13 cellular contexts compared by ENCODE assay signal in the genomic region with DNA sequence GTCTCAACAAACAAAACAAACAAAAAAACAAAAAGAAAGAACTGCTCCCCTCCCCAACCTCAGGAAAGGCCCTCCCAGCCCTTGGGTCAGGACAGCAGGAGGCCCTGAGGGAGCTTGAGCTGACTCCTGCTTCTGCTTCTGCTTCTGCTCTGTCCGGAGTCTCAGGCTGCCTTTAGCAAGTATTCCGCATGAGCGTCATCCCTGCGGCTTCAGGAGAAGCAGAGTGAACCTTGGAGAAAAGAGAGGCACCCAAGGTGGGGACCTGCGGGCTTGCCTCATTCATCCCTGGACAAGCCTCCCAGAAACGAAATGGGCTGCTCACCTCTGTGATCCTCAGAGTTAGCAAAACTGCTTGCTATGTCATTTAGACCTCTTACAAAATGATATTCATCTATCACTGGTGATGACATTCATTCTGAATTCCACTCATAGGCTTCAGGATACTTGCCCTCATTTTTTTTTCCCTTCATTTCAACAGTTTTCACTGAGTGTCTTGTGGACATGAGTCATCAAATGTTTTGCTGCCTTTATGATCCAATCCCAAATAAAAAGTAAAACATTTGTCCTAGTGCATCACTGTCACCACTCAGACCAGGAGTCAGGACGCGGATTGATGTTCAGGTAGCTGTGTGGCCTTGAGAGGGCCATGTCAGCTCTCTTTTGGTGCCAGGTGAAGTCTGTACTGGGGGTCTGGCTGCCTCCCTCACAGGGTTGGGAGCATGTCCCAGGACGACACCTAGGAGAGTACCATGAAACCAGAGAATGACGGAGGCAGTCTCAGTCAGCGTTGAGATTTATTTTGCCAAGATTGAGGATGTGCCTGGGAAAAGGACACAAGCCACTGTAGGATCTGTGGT. TPM values are rescaled to one million over a fixed set of nuclear protein-coding genes. Genes with fewer than 3 reads are reported as not detected.
DNase-seq lines count a peak whose midpoint lies in the region; ATAC-seq and TF ChIP-seq lines count a peak whose summit lies in the region.
"Had no signal": no experiment of that assay in that cellular context is flagged by ENCODE, and none has a peak within 500 bp of the region (broad histone marks: within the 10 kb centered on the region; RNA-seq: fewer than 3 reads in every experiment).

No MANE protein-coding gene starts in this region.

- ATAC-seq in activated CD8-positive, alpha-beta memory T cell treated with anti-CD3 and anti-CD28 coated beads, Interleukin-2, amount 10 ng/mL, durations not matched to agents 7 days and 5 days = no peak
- ATAC-seq in GM18909 (IDR thresholded peaks at IDR 0.05; ENCODE audit: poor library complexity, unreplicated experiment) = no peak
- ATAC-seq: activated CD4-positive, alpha-beta T cell treated with anti-CD3 and anti-CD28 coated beads for 36 hours had no signal

- H3K36me3 ChIP-seq in mesenchymal stem cell (ENCODE audit: control insufficient read depth in 1 of 2, insufficient read depth in 2 of 2, low read depth in 1 of 2, low read length in 2 of 2) = peaks cover 25 to 45% of the 10 kb centered on the region in 2 experiments
- peaks cover 0 to 14% of the 10 kb centered on the region in 2 donors for H3K36me3 ChIP-seq in vagina
- no peaks in the 10 kb centered on the region for H3K36me3 ChIP-seq in hepatocyte (replicated peaks; ENCODE audit: insufficient read depth, low read depth)

- peaks cover 5% of the 10 kb centered on the region for H3K4me1 Mint-ChIP-seq in activated CD8-positive, alpha-beta memory T cell treated with anti-CD3 and anti-CD28 coated beads, Interleukin-2, amount 10 ng/mL, durations not matched to agents 7 days and 5 days
- peaks cover 17% of the 10 kb centered on the region for H3K4me1 Mint-ChIP-seq in chondrocyte (ENCODE audit: low read depth)
- H3K4me1 Mint-ChIP-seq: activated CD4-positive, alpha-beta T cell treated with anti-CD3 and anti-CD28 coated beads for 36 hours had no signal

- H2AFZ ChIP-seq in mesenchymal stem cell (ENCODE audit: low read depth, low read length) (no peak overlapping the region), hepatocyte (no peak overlapping the region)

- H3K27me3 ChIP-seq in mesenchymal stem cell (ENCODE audit: control insufficient read depth in 1 of 2, insufficient read depth in 1 of 2, low read length in 2 of 2) (no peaks in the 10 kb centered on the region), vagina (no peaks in the 10 kb centered on the region), hepatocyte (no peaks in the 10 kb centered on the region)
- H3K27me3 ChIP-seq: tibial artery had no signal

- H3K27ac Mint-ChIP-seq in activated CD8-positive, alpha-beta memory T cell treated with anti-CD3 and anti-CD28 coated beads, Interleukin-2, amount 10 ng/mL, durations not matched to agents 7 days and 5 days = no peak overlapping the region
- H3K27ac Mint-ChIP-seq in chondrocyte (ENCODE audit: unreplicated experiment) = peak overlapping the region; percentile 91
- H3K27ac Mint-ChIP-seq: activated CD4-positive, alpha-beta T cell treated with anti-CD3 and anti-CD28 coated beads for 36 hours had no signal

- no peaks in the 10 kb centered on the region for H3K79me2 ChIP-seq in hepatocyte

- no peak overlapping the region for H2BK120ac ChIP-seq in mesenchymal stem cell (ENCODE audit: low read depth, low read length)

- H3K23ac ChIP-seq in mesenchymal stem cell (ENCODE audit: low read length in 2 of 2) = no peak overlapping the region

- WGBS in mesenchymal stem cell = 93% methylated on average over 11 of the region's 11 CpGs
- 88% methylated on average over 11 of the region's 11 CpGs for WGBS in hepatocyte (ENCODE audit: low lambda C conversion rate, missing lambda C conversion rate)

- peak overlapping the region; percentile 2 for H3K27ac ChIP-seq in mesenchymal stem cell (ENCODE audit: low read length, poor library complexity, severe bottlenecking)
- peak overlapping the region; percentile 78 for H3K27ac ChIP-seq in vagina
- H3K27ac ChIP-seq in hepatocyte = no peak overlapping the region
- H3K27ac ChIP-seq: tibial artery had no signal

- H3K4me3 ChIP-seq in mesenchymal stem cell (ENCODE audit: insufficient read depth in 1 of 2, low read depth in 1 of 2, low read length in 2 of 2) (no peak overlapping the region), vagina (no peak overlapping the region), hepatocyte (no peak overlapping the region)
- H3K4me3 ChIP-seq: tibial artery had no signal

- CTCF ChIA-PET in activated CD8-positive, alpha-beta memory T cell treated with anti-CD3 and anti-CD28 coated beads, Interleukin-2, amount 10 ng/mL, durations not matched to agents 7 days and 5 days (lab: Charles Lee) = interaction anchor here (9.9 kb wide), 1 partner anchor 94 kb away, joined by 120 read pairs; no protein-coding TSS in a partner anchor

- no peak overlapping the region for H3K4me3 Mint-ChIP-seq in activated CD8-positive, alpha-beta memory T cell treated with anti-CD3 and anti-CD28 coated beads, Interleukin-2, amount 10 ng/mL, durations not matched to agents 7 days and 5 days
- H3K4me3 Mint-ChIP-seq in chondrocyte (ENCODE audit: unreplicated experiment) = no peak overlapping the region
- H3K4me3 Mint-ChIP-seq: activated CD4-positive, alpha-beta T cell treated with anti-CD3 and anti-CD28 coated beads for 36 hours; brain had no signal

- H3K4me2 ChIP-seq in mesenchymal stem cell (ENCODE audit: low read length, poor library complexity, severe bottlenecking) (no peak overlapping the region), hepatocyte (no peak overlapping the region)

- no peak overlapping the region for H4K91ac ChIP-seq in mesenchymal stem cell (ENCODE audit: low read length)

- no peaks in the 10 kb centered on the region for H3K9me3 Mint-ChIP-seq in activated CD8-positive, alpha-beta memory T cell treated with anti-CD3 and anti-CD28 coated beads, Interleukin-2, amount 10 ng/mL, durations not matched to agents 7 days and 5 days (ENCODE audit: low read depth)
- H3K9me3 Mint-ChIP-seq in chondrocyte (ENCODE audit: low read depth) = no peaks in the 10 kb centered on the region
- H3K9me3 Mint-ChIP-seq: brain had no signal

- H3K4me1 ChIP-seq in mesenchymal stem cell (ENCODE audit: control insufficient read depth, insufficient read depth, low read depth, low read length) = peaks cover 11% of the 10 kb centered on the region
- H3K4me1 ChIP-seq in vagina = peaks cover 60% of the 10 kb centered on the region
- no peaks in the 10 kb centered on the region for H3K4me1 ChIP-seq in hepatocyte (ENCODE audit: insufficient read depth)

- peak overlapping the region; percentile 74 for H3K9ac ChIP-seq in mesenchymal stem cell (ENCODE audit: low read length)

- H3K14ac ChIP-seq in mesenchymal stem cell (ENCODE audit: low read length in 2 of 2) = no peak overlapping the region

- no peak for TF ChIP-seq POLR2A in vagina (IDR thresholded peaks at IDR 0.05)

- H3K9me3 ChIP-seq in mesenchymal stem cell (ENCODE audit: control insufficient read depth, low read length) (no peaks in the 10 kb centered on the region), vagina (no peaks in the 10 kb centered on the region), hepatocyte (ENCODE audit: low read depth) (no peaks in the 10 kb centered on the region)
- H3K9me3 ChIP-seq: tibial artery had no signal

- H3K36me3 Mint-ChIP-seq in activated CD8-positive, alpha-beta memory T cell treated with anti-CD3 and anti-CD28 coated beads, Interleukin-2, amount 10 ng/mL, durations not matched to agents 7 days and 5 days = no peaks in the 10 kb centered on the region
- peaks cover 1% of the 10 kb centered on the region for H3K36me3 Mint-ChIP-seq in chondrocyte (ENCODE audit: low read depth)
- H3K36me3 Mint-ChIP-seq: brain had no signal

- no peak overlapping the region for H2BK5ac ChIP-seq in mesenchymal stem cell (ENCODE audit: low read depth, low read length, poor library complexity, severe bottlenecking)

- H3K79me1 ChIP-seq in mesenchymal stem cell (replicated peaks; ENCODE audit: low read length, poor library complexity, severe bottlenecking) = no peaks in the 10 kb centered on the region

- H2BK12ac ChIP-seq in mesenchymal stem cell (ENCODE audit: low read length in 2 of 2) = peak overlapping the region in 1 of 2 experiments; percentile 70

- TF ChIP-seq CTCF in chondrocyte (IDR thresholded peaks at IDR 0.05) (no peak), vagina (IDR thresholded peaks at IDR 0.05) (no peak), hepatocyte (IDR thresholded peaks at IDR 0.05; ENCODE audit: poor library complexity) (no peak)

- DNase-seq in activated CD8-positive, alpha-beta memory T cell treated with anti-CD3 and anti-CD28 coated beads, Interleukin-2, amount 10 ng/mL, durations not matched to agents 7 days and 5 days = peak; percentile 33
- DNase-seq in activated CD8-positive, alpha-beta memory T cell treated with anti-CD3 and anti-CD28 coated beads, Interleukin-2, amount 50 U/mL, for 48 hours = no peak
- DNase-seq in chondrocyte (ENCODE audit: low spot score) = no peak
- DNase-seq in mesenchymal stem cell = peak; percentile 60
- peak in 1 of 2 donors; percentile 89 for DNase-seq in vagina (ENCODE audit: extremely low spot score in 2 of 2)
- no peak for DNase-seq in NCI-H526 treated with DMSO at 0.1 percent for 48 hours (lab: John Stamatoyannopoulos, UW)
- no peak for DNase-seq in hepatocyte (ENCODE audit: low spot score)
- DNase-seq: 8988T; activated CD4-positive, alpha-beta T cell treated with anti-CD3 and anti-CD28 coated beads for 36 hours; DMS79 treated with DMSO at 0.1 percent for 48 hours had no signal

- H4K8ac ChIP-seq in mesenchymal stem cell (ENCODE audit: low read length) = no peak overlapping the region

- H3K18ac ChIP-seq in mesenchymal stem cell (ENCODE audit: low read depth in 1 of 2, low read length in 2 of 2) = no peak overlapping the region

- peak overlapping the region; percentile 46 for H2AK5ac ChIP-seq in mesenchymal stem cell (ENCODE audit: low read length, severe bottlenecking)

- no peak overlapping the region for H2BK15ac ChIP-seq in mesenchymal stem cell (ENCODE audit: low read depth, poor library complexity, severe bottlenecking)

- peaks cover 5% of the 10 kb centered on the region for H3K27me3 Mint-ChIP-seq in activated CD8-positive, alpha-beta memory T cell treated with anti-CD3 and anti-CD28 coated beads, Interleukin-2, amount 10 ng/mL, durations not matched to agents 7 days and 5 days
- no peaks in the 10 kb centered on the region for H3K27me3 Mint-ChIP-seq in chondrocyte (ENCODE audit: low read depth)

- no peak overlapping the region for H3K4ac ChIP-seq in mesenchymal stem cell (ENCODE audit: low read depth in 1 of 2, low read length in 2 of 2)

- H3K9me2 ChIP-seq in hepatocyte (replicated peaks; ENCODE audit: insufficient read depth) = no peaks in the 10 kb centered on the region

- intact Hi-C loops in vagina (cut with DNase I) = no loop called here

- no peaks in the 10 kb centered on the region for H4K20me1 ChIP-seq in hepatocyte (ENCODE audit: insufficient read depth, poor library complexity, severe bottlenecking)

RNA-seq across cellular contexts. Expression of a gene that starts 51.7 kb away (rescaled TPM):
- total RNA-seq in activated CD8-positive, alpha-beta memory T cell treated with anti-CD3 and anti-CD28 coated beads, Interleukin-2, amount 10 ng/mL, durations not matched to agents 7 days and 5 days = 10 to 100 TPM; 14.1 to 19.1 TPM
- total RNA-seq in chondrocyte (10.8 to 25.1 TPM (median 10.9 TPM) in 3 replicates), vagina (128 TPM), hepatocyte (72.4 and 75.6 TPM in 2 replicates)
- 12.3 TPM for polyA plus RNA-seq in mesenchymal stem cell (2013, experiment 1 of 2)
- 12.2 TPM for polyA plus RNA-seq in mesenchymal stem cell (2013, experiment 2 of 2)
- polyA plus RNA-seq in hepatocyte = 116 and 130 TPM in 2 replicates

Comparison
In these comparisons a context has a peak if more than half of its experiments do, and no peak if none do; other contexts are left out.
1. DNase-seq: peak in activated CD8-positive, alpha-beta memory T cell treated with anti-CD3 and anti-CD28 coated beads, Interleukin-2, amount 10 ng/mL, durations not matched to agents 7 days and 5 days (single experiment) and mesenchymal stem cell (single experiment); none in activated CD8-positive, alpha-beta memory T cell treated with anti-CD3 and anti-CD28 coated beads, Interleukin-2, amount 50 U/mL, for 48 hours (single experiment), chondrocyte (single experiment), NCI-H526 treated with DMSO at 0.1 percent for 48 hours (single experiment) and hepatocyte (single experiment).